ENCODE assay signal across 10 cellular contexts in genomic region chr2:240718896-240719490, GRCh38. TPM values are rescaled to one million over a fixed set of nuclear protein-coding genes. Genes with fewer than 3 reads are reported as not detected.
"Had no signal": no experiment of that assay in that cellular context is flagged by ENCODE, and none has a peak within 500 bp of the region (broad histone marks: within the 10 kb centered on the region; RNA-seq: fewer than 3 reads in every experiment).

No MANE protein-coding gene starts in this region.

- ATAC-seq: HCT116 had no signal

- H3K9ac ChIP-seq: GM23248 had no signal

- H3K9me3 ChIP-seq: HAP-1 had no signal

- H3K4me1 ChIP-seq: HAP-1 had no signal

- H3K4me3 ChIP-seq: GM23248, HAP-1 had no signal

- H2AFZ ChIP-seq: GM23248 had no signal

- H3K27ac ChIP-seq: GM23248 had no signal

- FAIRE-seq: HTR-8/SVneo had no signal

- DNase-seq: GM23248, GOT3, H7, KBM-7 had no signal

RNA-seq across cellular contexts. Expression of gene AQP12A, which starts 27.3 kb away (rescaled TPM):
- total RNA-seq: GM23248, H4, H7, HT-29 had no signal
- polyA plus RNA-seq: GM23248, IgD-negative memory B cell had no signal

RNA-seq across cellular contexts. Expression of gene AQP12B, which starts 36.3 kb away (rescaled TPM):
- total RNA-seq: GM23248, H4, H7, HT-29 had no signal
- polyA plus RNA-seq: GM23248, IgD-negative memory B cell had no signal
